ENCODE assay signal across 22 cellular contexts in the genomic region with DNA sequence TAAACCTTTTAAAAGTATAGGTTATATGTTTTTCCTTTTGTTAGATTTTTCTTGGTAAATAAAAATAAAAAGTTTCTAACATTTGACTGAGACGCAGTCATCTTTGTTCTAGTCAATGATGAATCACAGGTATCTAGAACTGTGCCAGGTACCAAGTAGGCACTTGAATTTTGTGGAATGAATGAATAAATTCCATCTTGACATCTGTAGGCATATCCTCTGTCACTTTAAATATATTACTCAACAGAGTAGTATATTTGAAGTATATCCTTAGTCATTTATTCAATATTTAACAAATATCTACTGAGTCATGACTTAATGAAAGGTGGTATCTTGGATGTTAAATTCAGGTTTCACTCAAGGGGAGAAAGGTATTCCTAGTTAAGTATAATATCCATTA.
A peak's percentile ranks its signal among the peaks of the same experiment; 100 is the strongest.
DNase-seq lines count a peak whose midpoint lies in the region; ATAC-seq, FAIRE-seq and TF ChIP-seq lines count a peak whose summit lies in the region.
"Had no signal": no experiment of that assay in that cellular context is flagged by ENCODE, and none has a peak within 500 bp of the region (broad histone marks: within the 10 kb centered on the region; RNA-seq: fewer than 3 reads in every experiment).

No MANE protein-coding gene starts in this region.

- POLR2A ChIA-PET in RWPE1 (lab: Yijun Ruan, JAX; ENCODE audit: low non-redundant PET) = no interaction called here

- H3K4me3 ChIP-seq in epithelial cell of esophagus (ENCODE audit: low read length) = no peak overlapping the region

- no peak overlapping the region for H3K27ac ChIP-seq in RWPE1

- no peak for TF ChIP-seq CTCF in D721Med (IDR thresholded peaks at IDR 0.05; ENCODE audit: insufficient read depth, missing control alignments)
- no peak for TF ChIP-seq CTCF in RWPE1 (conservative IDR thresholded peaks at IDR 0.05; ENCODE audit: low read depth)
- no peak for TF ChIP-seq CTCF in epithelial cell of esophagus (IDR thresholded peaks at IDR 0.05; ENCODE audit: insufficient read depth, low read depth, low read length, missing control alignments)

- FAIRE-seq in D721Med (lab: Jason Lieb, UNC) = peak; percentile 73
- FAIRE-seq in islet of Langerhans (lab: Jason Lieb, UNC) = peak; percentile 13
- FAIRE-seq in GM12892 (lab: Jason Lieb, UNC) = no peak
- FAIRE-seq: GM19239, HepG2 had no signal

- CTCF ChIA-PET in RWPE1 (lab: Yijun Ruan, JAX) = no interaction called here

- no peak for DNase-seq in D721Med (ENCODE audit: insufficient read length, low spot score)
- DNase-seq in RWPE1 (ENCODE audit: low spot score) = peak; percentile 6
- DNase-seq in epithelial cell of esophagus (ENCODE audit: low read depth) = peak; percentile 42
- no peak for DNase-seq in GM12892 (ENCODE audit: insufficient read length)
- DNase-seq: ACHN; BE2C; C1 segment of cervical spinal cord; CD4-positive, CD25-positive, alpha-beta regulatory T cell; CD8-positive, alpha-beta memory T cell; COR-L47; DMS79 treated with DMSO at 0.1 percent for 48 hours; GF-D8; GOT3; H7; HFFc6; KG1 had no signal

- no peak for TF ChIP-seq POLR2A in GM12892 (IDR thresholded peaks at IDR 0.05; ENCODE audit: low read depth, low read length)

- ATAC-seq in HG02938 (IDR thresholded peaks at IDR 0.05; ENCODE audit: unreplicated experiment) (no peak), GM21737 (IDR thresholded peaks at IDR 0.05; ENCODE audit: unreplicated experiment) (no peak)
- ATAC-seq: HCT116, HepG2 had no signal

Comparison
In these comparisons a context has a peak if more than half of its experiments do, and no peak if none do; other contexts are left out.
1. DNase-seq: peak in RWPE1 (single experiment) and epithelial cell of esophagus (single experiment); none in D721Med (single experiment) and GM12892 (single experiment).